In the genomic region with DNA sequence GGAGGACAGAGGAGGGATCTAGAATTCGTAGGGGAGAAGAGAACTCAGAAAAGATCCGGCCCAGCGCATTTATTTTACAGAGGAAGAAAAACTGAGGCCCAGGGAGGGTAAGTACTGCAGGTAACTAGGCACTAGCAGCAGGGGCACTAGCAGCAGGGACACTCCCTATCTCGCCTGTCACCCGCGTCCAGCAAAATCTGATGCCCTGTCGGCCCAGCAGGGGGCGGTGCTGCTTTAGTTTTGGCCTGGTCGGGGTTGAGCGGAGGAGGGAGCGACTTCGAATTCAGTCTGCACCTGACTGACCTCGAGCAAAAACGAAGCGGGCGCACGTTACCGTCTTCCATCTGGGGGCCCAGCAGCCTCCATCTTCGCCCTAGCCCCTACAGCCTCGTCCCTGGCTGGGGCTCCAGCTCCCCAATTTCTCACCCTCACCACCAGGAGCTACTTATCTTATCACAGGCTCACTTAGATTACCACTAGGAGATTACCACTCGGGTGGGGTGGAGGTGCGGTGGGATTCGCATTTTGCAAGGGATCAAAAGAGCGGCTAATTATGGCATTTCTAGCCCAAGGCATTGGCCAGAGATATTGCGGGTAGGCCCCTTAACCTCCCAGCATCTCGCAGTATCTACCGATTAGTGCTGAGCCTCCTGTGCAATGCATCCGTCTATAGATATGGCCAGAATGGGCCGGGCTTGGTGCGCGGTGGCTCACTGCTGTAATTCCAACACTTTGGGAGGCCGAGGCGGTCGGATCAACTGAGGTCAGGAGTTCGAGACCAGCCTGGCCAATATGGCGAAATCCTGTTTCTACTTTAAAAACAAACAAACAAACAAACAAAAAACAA, we compare ENCODE assay signal across 1 cellular context.
TF ChIP-seq lines count a peak whose summit lies in the region.

No MANE protein-coding gene starts in this region.

TF ChIP-seq in HepG2, 621 proteins besides CTCF, POLR2A, EP300 and RAD21 (continued from another document):
- TF ChIP-seq UBTF (CRISPR knock-in tag; IDR thresholded peaks at IDR 0.05) (peak; percentile 43; the same call in 1 of the 2 replicates), NONO (IDR thresholded peaks at IDR 0.05) (no peak), NONO (CRISPR knock-in tag; conservative IDR thresholded peaks at IDR 0.05) (peak; percentile 77), ZNF430 (CRISPR knock-in tag; IDR thresholded peaks at IDR 0.05) (peak; percentile 23; the same call in 1 of the 2 replicates), XRCC5 (optimal IDR thresholded peaks at IDR 0.05; ENCODE audit: low read length) (no peak), CSRNP1 (CRISPR knock-in tag; IDR thresholded peaks at IDR 0.05) (0 out of 2 replicates have a peak, but pooled peaks have one; percentile 66), PHB2 (IDR thresholded peaks at IDR 0.05; ENCODE audit: partially characterized antibody) (no peak), ZBTB20 (CRISPR knock-in tag; IDR thresholded peaks at IDR 0.05; ENCODE audit: borderline replicate concordance, low read depth) (0 out of 2 replicates have a peak, but pooled peaks have one; percentile 70), HCFC1 (IDR thresholded peaks at IDR 0.05; ENCODE audit: low read depth, low read length) (no peak), SAFB2 (CRISPR knock-in tag; IDR thresholded peaks at IDR 0.05; ENCODE audit: borderline replicate concordance, low read depth) (no peak), ZNF275 (CRISPR knock-in tag; IDR thresholded peaks at IDR 0.05; ENCODE audit: borderline replicate concordance) (0 out of 2 replicates have a peak, but pooled peaks have one; percentile 86), TOPORS (CRISPR knock-in tag; IDR thresholded peaks at IDR 0.05) (no peak)
- TF ChIP-seq, protein P1, sequence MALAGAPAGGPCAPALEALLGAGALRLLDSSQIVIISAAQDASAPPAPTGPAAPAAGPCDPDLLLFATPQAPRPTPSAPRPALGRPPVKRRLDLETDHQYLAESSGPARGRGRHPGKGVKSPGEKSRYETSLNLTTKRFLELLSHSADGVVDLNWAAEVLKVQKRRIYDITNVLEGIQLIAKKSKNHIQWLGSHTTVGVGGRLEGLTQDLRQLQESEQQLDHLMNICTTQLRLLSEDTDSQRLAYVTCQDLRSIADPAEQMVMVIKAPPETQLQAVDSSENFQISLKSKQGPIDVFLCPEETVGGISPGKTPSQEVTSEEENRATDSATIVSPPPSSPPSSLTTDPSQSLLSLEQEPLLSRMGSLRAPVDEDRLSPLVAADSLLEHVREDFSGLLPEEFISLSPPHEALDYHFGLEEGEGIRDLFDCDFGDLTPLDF (CRISPR knock-in tag; IDR thresholded peaks at IDR 0.05): no peak
- TF ChIP-seq, protein P2, sequence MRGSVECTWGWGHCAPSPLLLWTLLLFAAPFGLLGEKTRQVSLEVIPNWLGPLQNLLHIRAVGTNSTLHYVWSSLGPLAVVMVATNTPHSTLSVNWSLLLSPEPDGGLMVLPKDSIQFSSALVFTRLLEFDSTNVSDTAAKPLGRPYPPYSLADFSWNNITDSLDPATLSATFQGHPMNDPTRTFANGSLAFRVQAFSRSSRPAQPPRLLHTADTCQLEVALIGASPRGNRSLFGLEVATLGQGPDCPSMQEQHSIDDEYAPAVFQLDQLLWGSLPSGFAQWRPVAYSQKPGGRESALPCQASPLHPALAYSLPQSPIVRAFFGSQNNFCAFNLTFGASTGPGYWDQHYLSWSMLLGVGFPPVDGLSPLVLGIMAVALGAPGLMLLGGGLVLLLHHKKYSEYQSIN (CRISPR knock-in tag; IDR thresholded peaks at IDR 0.05; ENCODE audit: borderline replicate concordance): no peak
